ENCODE assay signal across 8 cellular contexts in the genomic region with DNA sequence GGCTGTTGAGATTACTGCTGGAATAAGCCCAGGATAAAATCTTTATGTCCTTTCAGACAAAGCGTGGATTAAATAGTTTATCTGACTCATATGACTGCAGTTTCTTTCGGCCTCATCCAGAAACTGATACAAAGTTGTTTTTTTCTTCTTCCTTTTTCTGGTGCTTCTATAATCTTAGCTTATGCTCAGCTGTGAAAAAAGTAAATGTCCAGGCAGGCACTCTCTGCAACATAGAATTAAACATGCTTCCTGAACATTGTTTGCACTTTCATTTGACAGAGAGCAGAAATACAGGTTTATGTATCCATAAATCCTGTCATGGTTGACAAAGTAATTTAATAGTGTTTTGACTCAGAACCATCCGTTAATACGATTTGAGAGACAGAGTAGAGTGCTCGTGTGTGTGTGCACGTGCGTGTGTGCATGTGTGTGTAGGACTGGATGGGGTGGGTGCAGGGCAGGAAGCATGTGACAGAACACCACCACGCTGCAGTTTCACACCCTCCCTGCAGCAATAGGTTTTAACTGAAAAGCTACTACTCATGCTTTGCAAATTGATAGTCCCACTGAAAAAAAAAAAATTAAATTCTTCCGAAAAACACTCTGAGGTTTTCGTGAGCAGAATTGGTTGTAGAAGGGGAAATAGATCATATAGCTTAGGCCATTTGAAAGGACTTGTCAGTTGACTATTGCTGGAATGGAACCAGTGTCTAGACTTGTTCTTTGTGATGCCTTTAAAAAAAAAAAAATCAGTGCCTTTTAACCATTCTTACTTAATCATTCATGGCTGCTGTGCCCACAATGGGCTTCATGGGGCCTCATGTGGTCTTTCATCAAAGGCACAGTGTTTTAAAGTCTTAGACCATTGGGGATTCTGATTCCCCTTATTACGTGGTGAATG.
DNase-seq lines count a peak whose midpoint lies in the region; ATAC-seq and TF ChIP-seq lines count a peak whose summit lies in the region.

No MANE protein-coding gene starts in this region.

- ATAC-seq in effector memory CD8-positive, alpha-beta T cell (replicated peaks), result peak; percentile 98

- peak; percentile 51 for DNase-seq in GM13976 (ENCODE audit: low spot score)
- DNase-seq in NCI-H1105 (lab: John Stamatoyannopoulos, UW), result peak; percentile 18
- peak; percentile 36 to 47 for DNase-seq in activated CD4-positive, alpha-beta T cell treated with anti-CD3 and anti-CD28 coated beads for 4 hours
- DNase-seq in effector memory CD8-positive, alpha-beta T cell, result peak; percentile 27 to 43 (median 37)
- no peak for DNase-seq in osteocyte (ENCODE audit: extremely low spot score, unreplicated experiment)
- no peak for DNase-seq in RKO (ENCODE audit: low spot score)
- DNase-seq in NOMO-1 treated with DMSO at 0.1 percent for 48 hours (lab: John Stamatoyannopoulos, UW; ENCODE audit: unreplicated experiment), result no peak

- H3K27ac ChIP-seq in HEK293 (ENCODE audit: extremely low read depth, low read depth, low read length), result peak overlapping the region; percentile 50; the same call in 1 of the 2 replicates

- in situ Hi-C loops in GM13976 (cut with MboI; ENCODE audit: low sequenced_read_pairs, unreplicated experiment), result no loop called here

- H3K4me1 ChIP-seq in HEK293 (ENCODE audit: control insufficient read depth, insufficient read depth, low read length), result peaks cover 18% of the 10 kb centered on the region

- peaks cover 28 to 40% of the 10 kb centered on the region in 2 donors for H3K4me1 Mint-ChIP-seq in effector memory CD8-positive, alpha-beta T cell (ENCODE audit: low read depth in 2 of 2)
- peaks cover 38% of the 10 kb centered on the region for H3K4me1 Mint-ChIP-seq in osteocyte (ENCODE audit: unreplicated experiment)

- POLR2A ChIA-PET in HEK293 (lab: Yijun Ruan, JAX), result no interaction called here

- H3K27me3 Mint-ChIP-seq in effector memory CD8-positive, alpha-beta T cell, result no peaks in the 10 kb centered on the region
- no peaks in the 10 kb centered on the region for H3K27me3 Mint-ChIP-seq in osteocyte (ENCODE audit: unreplicated experiment)

- no peaks in the 10 kb centered on the region for H3K36me3 ChIP-seq in HEK293 (ENCODE audit: control insufficient read depth in 2 of 2, insufficient read depth in 1 of 2, low read length in 2 of 2)

- peak overlapping the region; percentile 67 to 73 for H3K4me3 Mint-ChIP-seq in effector memory CD8-positive, alpha-beta T cell
- peak overlapping the region; percentile 46 for H3K4me3 Mint-ChIP-seq in osteocyte (ENCODE audit: unreplicated experiment)

- no peaks in the 10 kb centered on the region for H3K9me3 ChIP-seq in HEK293 (ENCODE audit: control insufficient read depth, insufficient read depth, low read depth, low read length)

- TF ChIP-seq CTCF in GM13976 (IDR thresholded peaks at IDR 0.05; ENCODE audit: borderline replicate concordance, control extremely low read depth, extremely low read depth, insufficient read depth, missing control alignments) (no peak), HEK293 (tag by site-specific recombination; IDR thresholded peaks at IDR 0.05) (no peak), osteocyte (IDR thresholded peaks at IDR 0.05) (no peak)

- H3K27ac Mint-ChIP-seq in effector memory CD8-positive, alpha-beta T cell, result peak overlapping the region; percentile 19 to 83
- peak overlapping the region; percentile 79 for H3K27ac Mint-ChIP-seq in osteocyte (ENCODE audit: unreplicated experiment)

- peaks cover 9% of the 10 kb centered on the region for H3K36me3 Mint-ChIP-seq in effector memory CD8-positive, alpha-beta T cell (ENCODE audit: insufficient read depth)
- peaks cover 3% of the 10 kb centered on the region for H3K36me3 Mint-ChIP-seq in osteocyte (ENCODE audit: unreplicated experiment)

- no peaks in the 10 kb centered on the region for H3K9me3 Mint-ChIP-seq in effector memory CD8-positive, alpha-beta T cell
- H3K9me3 Mint-ChIP-seq in osteocyte (ENCODE audit: unreplicated experiment), result no peaks in the 10 kb centered on the region

- CTCF ChIA-PET in HEK293 (lab: Yijun Ruan, JAX), result no interaction called here

- no peak overlapping the region for H3K4me3 ChIP-seq in HEK293 (ENCODE audit: low read depth, low read length)

TF ChIP-seq in HEK293, 187 proteins besides CTCF, POLR2A, EP300 and RAD21 (continues in another document):
- TF ChIP-seq, protein P1, sequence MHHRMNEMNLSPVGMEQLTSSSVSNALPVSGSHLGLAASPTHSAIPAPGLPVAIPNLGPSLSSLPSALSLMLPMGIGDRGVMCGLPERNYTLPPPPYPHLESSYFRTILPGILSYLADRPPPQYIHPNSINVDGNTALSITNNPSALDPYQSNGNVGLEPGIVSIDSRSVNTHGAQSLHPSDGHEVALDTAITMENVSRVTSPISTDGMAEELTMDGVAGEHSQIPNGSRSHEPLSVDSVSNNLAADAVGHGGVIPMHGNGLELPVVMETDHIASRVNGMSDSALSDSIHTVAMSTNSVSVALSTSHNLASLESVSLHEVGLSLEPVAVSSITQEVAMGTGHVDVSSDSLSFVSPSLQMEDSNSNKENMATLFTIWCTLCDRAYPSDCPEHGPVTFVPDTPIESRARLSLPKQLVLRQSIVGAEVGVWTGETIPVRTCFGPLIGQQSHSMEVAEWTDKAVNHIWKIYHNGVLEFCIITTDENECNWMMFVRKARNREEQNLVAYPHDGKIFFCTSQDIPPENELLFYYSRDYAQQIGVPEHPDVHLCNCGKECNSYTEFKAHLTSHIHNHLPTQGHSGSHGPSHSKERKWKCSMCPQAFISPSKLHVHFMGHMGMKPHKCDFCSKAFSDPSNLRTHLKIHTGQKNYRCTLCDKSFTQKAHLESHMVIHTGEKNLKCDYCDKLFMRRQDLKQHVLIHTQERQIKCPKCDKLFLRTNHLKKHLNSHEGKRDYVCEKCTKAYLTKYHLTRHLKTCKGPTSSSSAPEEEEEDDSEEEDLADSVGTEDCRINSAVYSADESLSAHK (tag by site-specific recombination; IDR thresholded peaks at IDR 0.05), result 0 out of 2 replicates have a peak, but pooled peaks have one; percentile 8
- TF ChIP-seq ZNF529 (tag by site-specific recombination; IDR thresholded peaks at IDR 0.05; ENCODE audit: insufficient replicate concordance), result no peak
- TF ChIP-seq, protein P2, sequence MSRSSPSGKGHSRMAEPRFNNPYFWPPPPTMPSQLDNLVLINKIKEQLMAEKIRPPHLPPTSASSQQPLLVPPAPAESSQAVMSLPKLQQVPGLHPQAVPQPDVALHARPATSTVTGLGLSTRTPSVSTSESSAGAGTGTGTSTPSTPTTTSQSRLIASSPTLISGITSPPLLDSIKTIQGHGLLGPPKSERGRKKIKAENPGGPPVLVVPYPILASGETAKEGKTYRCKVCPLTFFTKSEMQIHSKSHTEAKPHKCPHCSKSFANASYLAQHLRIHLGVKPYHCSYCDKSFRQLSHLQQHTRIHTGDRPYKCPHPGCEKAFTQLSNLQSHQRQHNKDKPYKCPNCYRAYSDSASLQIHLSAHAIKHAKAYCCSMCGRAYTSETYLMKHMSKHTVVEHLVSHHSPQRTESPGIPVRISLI (tag by site-specific recombination; IDR thresholded peaks at IDR 0.05), result no peak
- TF ChIP-seq, protein P3, sequence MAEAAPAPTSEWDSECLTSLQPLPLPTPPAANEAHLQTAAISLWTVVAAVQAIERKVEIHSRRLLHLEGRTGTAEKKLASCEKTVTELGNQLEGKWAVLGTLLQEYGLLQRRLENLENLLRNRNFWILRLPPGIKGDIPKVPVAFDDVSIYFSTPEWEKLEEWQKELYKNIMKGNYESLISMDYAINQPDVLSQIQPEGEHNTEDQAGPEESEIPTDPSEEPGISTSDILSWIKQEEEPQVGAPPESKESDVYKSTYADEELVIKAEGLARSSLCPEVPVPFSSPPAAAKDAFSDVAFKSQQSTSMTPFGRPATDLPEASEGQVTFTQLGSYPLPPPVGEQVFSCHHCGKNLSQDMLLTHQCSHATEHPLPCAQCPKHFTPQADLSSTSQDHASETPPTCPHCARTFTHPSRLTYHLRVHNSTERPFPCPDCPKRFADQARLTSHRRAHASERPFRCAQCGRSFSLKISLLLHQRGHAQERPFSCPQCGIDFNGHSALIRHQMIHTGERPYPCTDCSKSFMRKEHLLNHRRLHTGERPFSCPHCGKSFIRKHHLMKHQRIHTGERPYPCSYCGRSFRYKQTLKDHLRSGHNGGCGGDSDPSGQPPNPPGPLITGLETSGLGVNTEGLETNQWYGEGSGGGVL (tag by site-specific recombination; IDR thresholded peaks at IDR 0.05), result peak; percentile 29; the same call in 1 of the 2 replicates
- no peak for TF ChIP-seq ZNF324 (tag by site-specific recombination; IDR thresholded peaks at IDR 0.05)
- peak; percentile 47; the same call in 1 of the 2 replicates for TF ChIP-seq ZNF660 (tag by site-specific recombination; IDR thresholded peaks at IDR 0.05)
- TF ChIP-seq FEZF1 (tag by site-specific recombination; IDR thresholded peaks at IDR 0.05), result peak; percentile 26; the same call in 1 of the 2 replicates
- peak; percentile 85 for TF ChIP-seq TRIM28 (IDR thresholded peaks at IDR 0.05; ENCODE audit: borderline replicate concordance, low read length)
- TF ChIP-seq ZNF785 (tag by site-specific recombination; IDR thresholded peaks at IDR 0.05), result no peak
- no peak for TF ChIP-seq ZNF654 (tag by site-specific recombination; IDR thresholded peaks at IDR 0.05; ENCODE audit: low read depth)
- TF ChIP-seq, protein P4, sequence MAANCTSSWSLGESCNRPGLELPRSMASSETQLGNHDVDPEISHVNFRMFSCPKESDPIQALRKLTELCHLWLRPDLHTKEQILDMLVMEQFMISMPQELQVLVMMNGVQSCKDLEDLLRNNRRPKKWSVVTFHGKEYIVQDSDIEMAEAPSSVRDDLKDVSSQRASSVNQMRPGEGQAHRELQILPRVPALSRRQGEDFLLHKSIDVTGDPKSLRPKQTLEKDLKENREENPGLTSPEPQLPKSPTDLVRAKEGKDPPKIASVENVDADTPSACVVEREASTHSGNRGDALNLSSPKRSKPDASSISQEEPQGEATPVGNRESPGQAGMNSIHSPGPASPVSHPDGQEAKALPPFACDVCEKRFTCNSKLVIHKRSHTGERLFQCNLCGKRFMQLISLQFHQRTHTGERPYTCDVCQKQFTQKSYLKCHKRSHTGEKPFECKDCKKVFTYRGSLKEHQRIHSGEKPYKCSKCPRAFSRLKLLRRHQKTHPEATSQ (tag by site-specific recombination; IDR thresholded peaks at IDR 0.05), result no peak
- TF ChIP-seq, protein P5, sequence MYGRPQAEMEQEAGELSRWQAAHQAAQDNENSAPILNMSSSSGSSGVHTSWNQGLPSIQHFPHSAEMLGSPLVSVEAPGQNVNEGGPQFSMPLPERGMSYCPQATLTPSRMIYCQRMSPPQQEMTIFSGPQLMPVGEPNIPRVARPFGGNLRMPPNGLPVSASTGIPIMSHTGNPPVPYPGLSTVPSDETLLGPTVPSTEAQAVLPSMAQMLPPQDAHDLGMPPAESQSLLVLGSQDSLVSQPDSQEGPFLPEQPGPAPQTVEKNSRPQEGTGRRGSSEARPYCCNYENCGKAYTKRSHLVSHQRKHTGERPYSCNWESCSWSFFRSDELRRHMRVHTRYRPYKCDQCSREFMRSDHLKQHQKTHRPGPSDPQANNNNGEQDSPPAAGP (tag by site-specific recombination; IDR thresholded peaks at IDR 0.05), result no peak
- TF ChIP-seq ZNF366 (tag by site-specific recombination; conservative IDR thresholded peaks at IDR 0.05), result 0 out of 2 replicates have a peak, but pooled peaks have one; percentile 30
- TF ChIP-seq ZNF146 (tag by site-specific recombination; IDR thresholded peaks at IDR 0.05), result no peak

Comparison
In these comparisons a context has a peak if more than half of its experiments do, and no peak if none do; other contexts are left out.
1. DNase-seq: peak in GM13976 (single experiment), NCI-H1105 (single experiment), activated CD4-positive, alpha-beta T cell treated with anti-CD3 and anti-CD28 coated beads for 4 hours (2 of 2) and effector memory CD8-positive, alpha-beta T cell (3 of 3); none in osteocyte (single experiment), RKO (single experiment) and NOMO-1 treated with DMSO at 0.1 percent for 48 hours (single experiment).